22 cellular contexts compared by ENCODE assay signal in the genomic region with DNA sequence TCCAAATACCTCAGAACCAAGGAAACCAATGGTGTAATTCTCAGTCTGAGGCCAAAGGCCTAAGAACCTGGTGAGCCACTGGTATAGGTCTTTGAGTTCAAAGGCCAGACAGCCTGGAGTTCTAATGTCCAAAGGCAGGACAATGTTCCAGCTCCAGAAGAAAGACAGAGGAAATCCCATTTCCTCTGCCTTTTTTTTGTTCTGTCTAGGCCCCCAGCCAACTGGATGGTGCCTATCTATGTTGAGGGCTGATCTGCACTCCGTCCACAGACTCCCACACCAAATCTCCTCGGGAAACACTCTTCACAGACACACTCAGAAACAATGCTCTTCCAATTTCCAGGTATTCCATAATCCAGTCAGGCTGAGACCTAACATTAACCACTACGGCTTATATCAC. TPM values are rescaled to one million over a fixed set of nuclear protein-coding genes. Genes with fewer than 3 reads are reported as not detected.
DNase-seq lines count a peak whose midpoint lies in the region; ATAC-seq and TF ChIP-seq lines count a peak whose summit lies in the region.
"Had no signal": no experiment of that assay in that cellular context is flagged by ENCODE, and none has a peak within 500 bp of the region (broad histone marks: within the 10 kb centered on the region; RNA-seq: fewer than 3 reads in every experiment).

No MANE protein-coding gene starts in this region.

- in situ Hi-C loops in gastrocnemius medialis (cut with MboI; ENCODE audit: low sequenced_read_pairs in 4 of 4) = loop anchor here in 1 of 4 donors (25.0 kb wide), 1 partner anchor 604 kb away; the partner anchor contains the start of genes HINT1 and LYRM7

- DNase-seq in NCI-H226 (peak; percentile 26), amniotic epithelial cell (ENCODE audit: low read depth) (peak; percentile 22), left ventricle myocardium superior (no peak), gastrocnemius medialis (no peak), mucosa of descending colon (no peak), DMS153 (lab: John Stamatoyannopoulos, UW) (no peak)
- DNase-seq: BE2C, EL, GF-D8, GM23248, HCEC 1CT, KG1, NCI-H1092 treated with DMSO at 0.1 percent for 48 hours, NCI-H1436 treated with DMSO at 0.1 percent for 48 hours, NCI-H2029, NCI-H2227 treated with DMSO at 0.1 percent for 48 hours, NCI-H510A treated with DMSO at 0.1 percent for 48 hours, NCI-H748 treated with DMSO at 0.1 percent for 48 hours, PC-9, RPMI8226 had no signal

- intact Hi-C loops in left ventricle myocardium superior (cut with micrococcal nuclease) = no loop called here
- intact Hi-C loops in gastrocnemius medialis (cut with DNase I; ENCODE audit: low total_unique reads) = no loop called here
- intact Hi-C loops in mucosa of descending colon (cut with DNase I, micrococcal nuclease) = no loop called here

- H3K27ac ChIP-seq in gastrocnemius medialis = peak overlapping the region in 3 of 4 donors; percentile 4 to 23 (median 21)
- H3K27ac ChIP-seq: GM23248, PC-9 had no signal

- peak; percentile 58 for ATAC-seq in left ventricle myocardium superior
- peak; percentile 11 to 22 for ATAC-seq in gastrocnemius medialis
- ATAC-seq in GM19467 (IDR thresholded peaks at IDR 0.05; ENCODE audit: unreplicated experiment) = no peak
- ATAC-seq in mucosa of descending colon = no peak
- ATAC-seq: SK-N-SH treated with all-trans-retinoic acid at 6 μM for 48 hours had no signal

- no peak overlapping the region for H3K4me3 ChIP-seq in gastrocnemius medialis
- no peak overlapping the region for H3K4me3 ChIP-seq in mucosa of descending colon
- H3K4me3 ChIP-seq: GM23248, PC-9 had no signal

- no peaks in the 10 kb centered on the region for H3K27me3 ChIP-seq in gastrocnemius medialis
- H3K27me3 ChIP-seq: BE2C had no signal

- TF ChIP-seq CTCF in gastrocnemius medialis (IDR thresholded peaks at IDR 0.05 in 4 of 5, conservative IDR thresholded peaks at IDR 0.05 in 1 of 5) = no peak
- no peak for TF ChIP-seq CTCF in mucosa of descending colon (IDR thresholded peaks at IDR 0.05)

- no peak for TF ChIP-seq POLR2A in gastrocnemius medialis (IDR thresholded peaks at IDR 0.05)

- H3K9me3 ChIP-seq in gastrocnemius medialis (no peaks in the 10 kb centered on the region), mucosa of descending colon (no peaks in the 10 kb centered on the region)
- H3K9me3 ChIP-seq: BE2C had no signal

- H3K4me1 ChIP-seq in gastrocnemius medialis = peaks cover 35 to 55% of the 10 kb centered on the region in 2 donors
- no peaks in the 10 kb centered on the region for H3K4me1 ChIP-seq in mucosa of descending colon (ENCODE audit: low read depth)
- H3K4me1 ChIP-seq: BE2C had no signal

- no peaks in the 10 kb centered on the region for H3K36me3 ChIP-seq in gastrocnemius medialis
- H3K36me3 ChIP-seq in mucosa of descending colon (ENCODE audit: low read depth) = no peaks in the 10 kb centered on the region
- H3K36me3 ChIP-seq: BE2C had no signal

RNA-seq across cellular contexts. Expression of gene FNIP1, which starts 30.1 kb away (rescaled TPM):
- total RNA-seq in left ventricle myocardium superior (33.8 TPM), gastrocnemius medialis (10 to 100 TPM; 53.9 to 84.7 (median 66.9) TPM), mucosa of descending colon (10 to 100 TPM; 28.3 to 40.3 (median 33.2) TPM)

Comparison
In these comparisons a context has a peak if more than half of its experiments do, and no peak if none do; other contexts are left out.
1. DNase-seq: peak in NCI-H226 (single experiment) and amniotic epithelial cell (single experiment); none in left ventricle myocardium superior (single experiment), gastrocnemius medialis (0 of 2), mucosa of descending colon (0 of 3) and DMS153 (single experiment).
2. ATAC-seq: peak in left ventricle myocardium superior (single experiment) and gastrocnemius medialis (2 of 2); none in GM19467 (single experiment) and mucosa of descending colon (single experiment).